In genomic region chr3:141487419-141488345, GRCh38 we compare ENCODE assay signal across 8 cellular contexts. TPM values are rescaled to one million over a fixed set of nuclear protein-coding genes. Genes with fewer than 3 reads are reported as not detected.
DNase-seq lines count a peak whose midpoint lies in the region; ATAC-seq lines count a peak whose summit lies in the region.

No MANE protein-coding gene starts in this region.

- peak overlapping the region; percentile 94 to 100 for H3K18ac ChIP-seq in mesenchymal stem cell (ENCODE audit: low read depth in 1 of 2, low read length in 2 of 2)

- peak overlapping the region; percentile 88 for H4K8ac ChIP-seq in mesenchymal stem cell (ENCODE audit: low read length)

- H3K4ac ChIP-seq in mesenchymal stem cell (ENCODE audit: low read depth in 1 of 2, low read length in 2 of 2) = peak overlapping the region; percentile 74 to 93

- H3K4me3 ChIP-seq in CD4-positive, alpha-beta memory T cell (ENCODE audit: low read length in 2 of 2) = peak overlapping the region; percentile 48 to 60
- peak overlapping the region; percentile 77 for H3K4me3 ChIP-seq in effector memory CD4-positive, alpha-beta T cell (ENCODE audit: insufficient read depth, low read depth, low read length, poor library complexity, severe bottlenecking)
- peak overlapping the region; percentile 87 to 98 for H3K4me3 ChIP-seq in mesenchymal stem cell (ENCODE audit: insufficient read depth in 1 of 2, low read depth in 1 of 2, low read length in 2 of 2)

- no peaks in the 10 kb centered on the region for H3K27me3 ChIP-seq in CD4-positive, alpha-beta memory T cell (ENCODE audit: insufficient read depth, low read length)
- H3K27me3 ChIP-seq in effector memory CD4-positive, alpha-beta T cell (replicated peaks; ENCODE audit: control insufficient read depth, insufficient read depth, low read length, poor library complexity, severe bottlenecking) = no peaks in the 10 kb centered on the region
- H3K27me3 ChIP-seq in mesenchymal stem cell (ENCODE audit: control insufficient read depth in 1 of 2, insufficient read depth in 1 of 2, low read length in 2 of 2) = no peaks in the 10 kb centered on the region

- peaks cover 64% of the 10 kb centered on the region for H3K4me1 ChIP-seq in CD4-positive, alpha-beta memory T cell (ENCODE audit: insufficient read depth, low read length)
- peaks cover 34% of the 10 kb centered on the region for H3K4me1 ChIP-seq in effector memory CD4-positive, alpha-beta T cell (ENCODE audit: control insufficient read depth, insufficient read depth, low read length, poor library complexity, severe bottlenecking)
- peaks cover 2% of the 10 kb centered on the region for H3K4me1 ChIP-seq in mesenchymal stem cell (ENCODE audit: control insufficient read depth, insufficient read depth, low read depth, low read length)

- H3K4me2 ChIP-seq in mesenchymal stem cell (ENCODE audit: low read length, poor library complexity, severe bottlenecking) = peak overlapping the region; percentile 74

- CTCF ChIA-PET in CD4-positive, alpha-beta memory T cell (lab: Charles Lee; ENCODE audit: partially characterized antibody) = interaction anchor here (0.7 to 2.8 kb wide), 10 partner anchors 11 to 73 kb away, joined by 3 to 12 read pairs (median 4); no protein-coding TSS in a partner anchor
- CTCF ChIA-PET in activated CD8-positive, alpha-beta T cell treated with anti-CD3 and anti-CD28 coated beads, Interleukin-2, amount 10 ng/mL, durations not matched to agents 7 days and 5 days (lab: Charles Lee) = interaction anchor here (0.9 to 5.7 kb wide), 7 partner anchors 11 to 176 kb away, joined by 3 to 30 read pairs (median 7); no protein-coding TSS in a partner anchor

- peak overlapping the region; percentile 97 for H4K91ac ChIP-seq in mesenchymal stem cell (ENCODE audit: low read length)

- H3K27me3 Mint-ChIP-seq in CD4-positive, alpha-beta memory T cell = no peaks in the 10 kb centered on the region
- H3K27me3 Mint-ChIP-seq in activated CD8-positive, alpha-beta T cell treated with anti-CD3 and anti-CD28 coated beads, Interleukin-2, amount 10 ng/mL, durations not matched to agents 7 days and 5 days (ENCODE audit: low read depth) = no peaks in the 10 kb centered on the region

- peaks cover 6 to 21% of the 10 kb centered on the region in 2 donors for H3K36me3 Mint-ChIP-seq in CD4-positive, alpha-beta memory T cell
- peaks cover 44% of the 10 kb centered on the region for H3K36me3 Mint-ChIP-seq in activated CD8-positive, alpha-beta T cell treated with anti-CD3 and anti-CD28 coated beads, Interleukin-2, amount 10 ng/mL, durations not matched to agents 7 days and 5 days (ENCODE audit: low read depth)

- peak overlapping the region; percentile 72 to 99 (median 95) for H3K27ac Mint-ChIP-seq in CD4-positive, alpha-beta memory T cell
- H3K27ac Mint-ChIP-seq in activated CD8-positive, alpha-beta T cell treated with anti-CD3 and anti-CD28 coated beads, Interleukin-2, amount 10 ng/mL, durations not matched to agents 7 days and 5 days = peak overlapping the region; percentile 96

- POLR2A ChIA-PET in CD4-positive, alpha-beta memory T cell (lab: Charles Lee; ENCODE audit: partially characterized antibody) = interaction anchor here (0.7 to 4.6 kb wide), 30 partner anchors 10 to 388 kb away, joined by 3 to 191 read pairs (median 8); partner anchors contain the start of genes ATP1B3, PXYLP1 and RNF7
- POLR2A ChIA-PET in activated CD8-positive, alpha-beta T cell treated with anti-CD3 and anti-CD28 coated beads, Interleukin-2, amount 10 ng/mL, durations not matched to agents 7 days and 5 days (lab: Charles Lee) = interaction anchor here (0.6 to 4.6 kb wide), 30 partner anchors 11 to 959 kb away, joined by 3 to 105 read pairs (median 4); partner anchors contain the start of gene PXYLP1

- no peaks in the 10 kb centered on the region for H3K9me3 Mint-ChIP-seq in CD4-positive, alpha-beta memory T cell
- H3K9me3 Mint-ChIP-seq in activated CD8-positive, alpha-beta T cell treated with anti-CD3 and anti-CD28 coated beads, Interleukin-2, amount 10 ng/mL, durations not matched to agents 7 days and 5 days (ENCODE audit: insufficient read depth) = no peaks in the 10 kb centered on the region

- peak overlapping the region; percentile 95 for H2BK5ac ChIP-seq in mesenchymal stem cell (ENCODE audit: low read depth, low read length, poor library complexity, severe bottlenecking)

- peak overlapping the region; percentile 84 for H2BK120ac ChIP-seq in mesenchymal stem cell (ENCODE audit: low read depth, low read length)

- no peaks in the 10 kb centered on the region for H3K9me3 ChIP-seq in CD4-positive, alpha-beta memory T cell (ENCODE audit: control insufficient read depth in 1 of 2, low read length in 2 of 2)
- no peaks in the 10 kb centered on the region for H3K9me3 ChIP-seq in effector memory CD4-positive, alpha-beta T cell (ENCODE audit: control insufficient read depth, low read length)
- no peaks in the 10 kb centered on the region for H3K9me3 ChIP-seq in mesenchymal stem cell (ENCODE audit: control insufficient read depth, low read length)

- ATAC-seq in GM19463 (IDR thresholded peaks at IDR 0.05; ENCODE audit: unreplicated experiment) (peak; percentile 67), HG03575 (IDR thresholded peaks at IDR 0.05; ENCODE audit: extremely low read depth, insufficient number of reproducible peaks, low FRiP score, unreplicated experiment) (peak; percentile 38)
- peak; percentile 78 for ATAC-seq in activated CD8-positive, alpha-beta T cell treated with anti-CD3 and anti-CD28 coated beads, Interleukin-2, amount 10 ng/mL, durations not matched to agents 7 days and 5 days

- peak; percentile 87 to 94 (median 89) for DNase-seq in CD4-positive, alpha-beta memory T cell
- DNase-seq in NCI-H82 treated with DMSO at 0.1 percent for 48 hours (lab: John Stamatoyannopoulos, UW; ENCODE audit: unreplicated experiment) (peak; percentile 55), mesenchymal stem cell (peak; percentile 67)
- DNase-seq in activated CD8-positive, alpha-beta T cell treated with anti-CD3 and anti-CD28 coated beads, Interleukin-2, amount 10 ng/mL, durations not matched to agents 7 days and 5 days = peak; percentile 96
- DNase-seq in effector memory CD4-positive, alpha-beta T cell = peak; percentile 81 to 84 (median 82)
- DNase-seq in stimulated activated CD8-positive, alpha-beta memory T cell treated with anti-CD3 and anti-CD28 coated beads, Interleukin-15, amount 100 ng/mL, for 24 hours (ENCODE audit: low read depth) = peak; percentile 42

- 3% methylated on average over 47 of the region's 67 CpGs for WGBS in mesenchymal stem cell

- no peaks in the 10 kb centered on the region for H3K79me1 ChIP-seq in mesenchymal stem cell (replicated peaks; ENCODE audit: low read length, poor library complexity, severe bottlenecking)

- peak overlapping the region; percentile 89 for H3K9ac ChIP-seq in mesenchymal stem cell (ENCODE audit: low read length)

- peak overlapping the region; percentile 87 to 97 (median 94) for H3K4me3 Mint-ChIP-seq in CD4-positive, alpha-beta memory T cell
- peak overlapping the region; percentile 88 for H3K4me3 Mint-ChIP-seq in activated CD8-positive, alpha-beta T cell treated with anti-CD3 and anti-CD28 coated beads, Interleukin-2, amount 10 ng/mL, durations not matched to agents 7 days and 5 days

- peak overlapping the region in 1 of 2 experiments; percentile 42 for H2BK12ac ChIP-seq in mesenchymal stem cell (ENCODE audit: low read length in 2 of 2)

- H2AK5ac ChIP-seq in mesenchymal stem cell (ENCODE audit: low read length, severe bottlenecking) = no peak overlapping the region

- peak overlapping the region; percentile 83 for H2AFZ ChIP-seq in mesenchymal stem cell (ENCODE audit: low read depth, low read length)

- H3K14ac ChIP-seq in mesenchymal stem cell (ENCODE audit: low read length in 2 of 2) = peak overlapping the region in 1 of 2 experiments; percentile 98

- intact Hi-C loops in CD4-positive, alpha-beta memory T cell (cut with micrococcal nuclease) = loop anchor here (1.0 to 5.0 kb wide), 5 partner anchors 11 to 310 kb away; no protein-coding TSS in a partner anchor

- H3K23ac ChIP-seq in mesenchymal stem cell (ENCODE audit: low read length in 2 of 2) = no peak overlapping the region

- H3K36me3 ChIP-seq in CD4-positive, alpha-beta memory T cell (ENCODE audit: insufficient read depth, low read length) = no peaks in the 10 kb centered on the region
- H3K36me3 ChIP-seq in effector memory CD4-positive, alpha-beta T cell (ENCODE audit: control insufficient read depth, insufficient read depth, low read length) = no peaks in the 10 kb centered on the region
- no peaks in the 10 kb centered on the region for H3K36me3 ChIP-seq in mesenchymal stem cell (ENCODE audit: control insufficient read depth in 1 of 2, insufficient read depth in 2 of 2, low read depth in 1 of 2, low read length in 2 of 2)

- peaks cover 58 to 75% (median 65%) of the 10 kb centered on the region in 4 donors for H3K4me1 Mint-ChIP-seq in CD4-positive, alpha-beta memory T cell
- H3K4me1 Mint-ChIP-seq in activated CD8-positive, alpha-beta T cell treated with anti-CD3 and anti-CD28 coated beads, Interleukin-2, amount 10 ng/mL, durations not matched to agents 7 days and 5 days (ENCODE audit: low read depth) = peaks cover 74% of the 10 kb centered on the region

- H2BK15ac ChIP-seq in mesenchymal stem cell (ENCODE audit: low read depth, poor library complexity, severe bottlenecking) = peak overlapping the region; percentile 97

- H3K27ac ChIP-seq in CD4-positive, alpha-beta memory T cell (ENCODE audit: low read depth, low read length) = peak overlapping the region; percentile 91
- H3K27ac ChIP-seq in effector memory CD4-positive, alpha-beta T cell (ENCODE audit: insufficient read depth, low read length, poor library complexity, severe bottlenecking) = peak overlapping the region; percentile 89
- H3K27ac ChIP-seq in mesenchymal stem cell (ENCODE audit: low read length, poor library complexity, severe bottlenecking) = peak overlapping the region; percentile 28

RNA-seq across cellular contexts. Expression of gene RASA2, which starts 0.9 kb away (rescaled TPM):
- total RNA-seq in CD4-positive, alpha-beta memory T cell = 10 to 100 TPM; 78.9 to 80.9 TPM
- 10 to 100 TPM; 29.4 to 35.1 TPM for polyA plus RNA-seq in CD4-positive, alpha-beta memory T cell
- total RNA-seq in activated CD8-positive, alpha-beta T cell treated with anti-CD3 and anti-CD28 coated beads, Interleukin-2, amount 10 ng/mL, durations not matched to agents 7 days and 5 days = 10 to 100 TPM; 56.8 to 60.2 TPM
- polyA plus RNA-seq in mesenchymal stem cell (2013, experiment 1 of 2) = 3.9 TPM
- polyA plus RNA-seq in mesenchymal stem cell (2013, experiment 2 of 2) = 4.1 TPM

Comparison
In these comparisons a context has a peak if more than half of its experiments do, and no peak if none do; other contexts are left out.
1. Peak in every context shown above with its lines: DNase-seq, ATAC-seq, H3K4me3 ChIP-seq and H3K27ac ChIP-seq.
2. DNase-seq: peak in every context shown above with its lines; median percentile 96 in activated CD8-positive, alpha-beta T cell treated with anti-CD3 and anti-CD28 coated beads, Interleukin-2, amount 10 ng/mL, durations not matched to agents 7 days and 5 days; 89 in CD4-positive, alpha-beta memory T cell; 82 in effector memory CD4-positive, alpha-beta T cell; 67 in mesenchymal stem cell; 55 in NCI-H82 treated with DMSO at 0.1 percent for 48 hours; 42 in stimulated activated CD8-positive, alpha-beta memory T cell treated with anti-CD3 and anti-CD28 coated beads, Interleukin-15, amount 100 ng/mL, for 24 hours.
3. H3K27ac ChIP-seq: peak in every context shown above with its lines; median percentile 91 in CD4-positive, alpha-beta memory T cell; 89 in effector memory CD4-positive, alpha-beta T cell; 28 in mesenchymal stem cell.